In genomic region chr9:112917987-112918362, GRCh38 we compare ENCODE assay signal across 19 cellular contexts. TPM values are rescaled to one million over a fixed set of nuclear protein-coding genes. Genes with fewer than 3 reads are reported as not detected.
A peak's percentile ranks its signal among the peaks of the same experiment; 100 is the strongest.
DNase-seq lines count a peak whose midpoint lies in the region; FAIRE-seq and TF ChIP-seq lines count a peak whose summit lies in the region.
"Had no signal": no experiment of that assay in that cellular context is flagged by ENCODE, and none has a peak within 500 bp of the region (broad histone marks: within the 10 kb centered on the region; RNA-seq: fewer than 3 reads in every experiment).

No MANE protein-coding gene starts in this region.

- no peak for TF ChIP-seq CTCF in Calu3 (IDR thresholded peaks at IDR 0.05; ENCODE audit: unreplicated experiment)
- no peak for TF ChIP-seq CTCF in Peyer's patch (IDR thresholded peaks at IDR 0.05)
- TF ChIP-seq CTCF in keratinocyte (optimal IDR thresholded peaks at IDR 0.05 in 1 of 3, IDR thresholded peaks at IDR 0.05 in 1 of 3, conservative IDR thresholded peaks at IDR 0.05 in 1 of 3; ENCODE audit: extremely low read depth in 1 of 3, insufficient read depth in 2 of 3, low read length in 3 of 3): no peak
- no peak for TF ChIP-seq CTCF in stomach (IDR thresholded peaks at IDR 0.05)
- TF ChIP-seq CTCF in chondrocyte (IDR thresholded peaks at IDR 0.05): no peak

- H3K4me3 Mint-ChIP-seq in Calu3 (ENCODE audit: low read depth, unreplicated experiment) (peak overlapping the region; percentile 24), chondrocyte (ENCODE audit: unreplicated experiment) (no peak overlapping the region)
- H3K4me3 Mint-ChIP-seq: CD8-positive, alpha-beta memory T cell; GM23338 had no signal

- H3K4me1 ChIP-seq in Peyer's patch: peaks cover 0 to 3% (median 0%) of the 10 kb centered on the region in 4 donors
- H3K4me1 ChIP-seq in keratinocyte (ENCODE audit: control insufficient read depth, extremely low read depth, insufficient read depth, low read length): peaks cover 13% of the 10 kb centered on the region
- peaks cover 0 to 8% (median 0%) of the 10 kb centered on the region in 4 donors for H3K4me1 ChIP-seq in stomach
- H3K4me1 ChIP-seq: BLaER1 had no signal

- TF ChIP-seq POLR2A in Peyer's patch (IDR thresholded peaks at IDR 0.05) (no peak), stomach (IDR thresholded peaks at IDR 0.05) (no peak)

- H3K9ac ChIP-seq in keratinocyte (ENCODE audit: control insufficient read depth, extremely low read depth, insufficient read depth, low read length): no peak overlapping the region
- H3K9ac ChIP-seq: BLaER1 had no signal

- peaks cover 9% of the 10 kb centered on the region for H3K36me3 Mint-ChIP-seq in Calu3 (ENCODE audit: insufficient read depth, unreplicated experiment)
- no peaks in the 10 kb centered on the region for H3K36me3 Mint-ChIP-seq in chondrocyte (ENCODE audit: low read depth)
- H3K36me3 Mint-ChIP-seq: CD8-positive, alpha-beta memory T cell had no signal

- no peaks in the 10 kb centered on the region for H3K27me3 ChIP-seq in Peyer's patch
- no peaks in the 10 kb centered on the region for H3K27me3 ChIP-seq in keratinocyte (ENCODE audit: control insufficient read depth, extremely low read depth, insufficient read depth, low read length)
- no peaks in the 10 kb centered on the region for H3K27me3 ChIP-seq in stomach
- H3K27me3 ChIP-seq: BLaER1 had no signal

- H2AFZ ChIP-seq in keratinocyte (ENCODE audit: control insufficient read depth, low read length): no peak overlapping the region
- H2AFZ ChIP-seq: GM23338 had no signal

- BruUV-seq in Calu3 (replicated peaks; lab: Mats Ljungman, UMichigan): no TSS peak

- DNase-seq in Calu3 (no peak), Peyer's patch (no peak), keratinocyte (ENCODE audit: low read depth, low spot score) (no peak), stomach (no peak), NCI-H345 (lab: John Stamatoyannopoulos, UW) (no peak), hippocampal formation (lab: John Stamatoyannopoulos, UW) (no peak), chondrocyte (ENCODE audit: low spot score) (no peak)
- DNase-seq: 8988T; AML-193; CD8-positive, alpha-beta memory T cell; DMS 273 treated with DMSO at 0.1 percent for 48 hours; DMS79; H7 had no signal

- no peaks in the 10 kb centered on the region for H3K27me3 Mint-ChIP-seq in Calu3 (ENCODE audit: unreplicated experiment)
- H3K27me3 Mint-ChIP-seq in chondrocyte (ENCODE audit: low read depth): peaks cover 32% of the 10 kb centered on the region

- FAIRE-seq in keratinocyte (lab: Jason Lieb, UNC): no peak
- FAIRE-seq: GM12878, GM18507 had no signal

- TF ChIP-seq EP300 in stomach (IDR thresholded peaks at IDR 0.05): no peak

- H3K9me1 ChIP-seq in keratinocyte (ENCODE audit: control insufficient read depth, extremely low read depth, insufficient read depth, low read length): no peaks in the 10 kb centered on the region

- dilution Hi-C loops in keratinocyte (cut with MboI; ENCODE audit: extremely low pct_ligation_motif_present, low sequenced_read_pairs): no loop called here

- peaks cover 12% of the 10 kb centered on the region for H3K4me1 Mint-ChIP-seq in Calu3 (ENCODE audit: low read depth, unreplicated experiment)
- no peaks in the 10 kb centered on the region for H3K4me1 Mint-ChIP-seq in chondrocyte (ENCODE audit: low read depth)
- H3K4me1 Mint-ChIP-seq: CD8-positive, alpha-beta memory T cell; GM23338 had no signal

- no peaks in the 10 kb centered on the region for H3K9me3 Mint-ChIP-seq in Calu3 (ENCODE audit: low read depth, unreplicated experiment)
- no peaks in the 10 kb centered on the region for H3K9me3 Mint-ChIP-seq in chondrocyte (ENCODE audit: low read depth)
- H3K9me3 Mint-ChIP-seq: CD8-positive, alpha-beta memory T cell; GM23338 had no signal

- CTCF ChIA-PET in Calu3 (lab: Charles Lee): interaction anchor here (0.6 to 1.1 kb wide), 3 partner anchors 15 to 303 kb away, joined by 3 to 5 read pairs (median 3); partner anchors contain the start of genes FKBP15 and SLC31A1

- H3K27ac ChIP-seq in Peyer's patch (peak overlapping the region in 3 of 4 donors; percentile 10 to 84 (median 47)), keratinocyte (ENCODE audit: control insufficient read depth, insufficient read depth, low read length) (no peak overlapping the region), stomach (peak overlapping the region in 3 of 5 donors; percentile 47 to 65 (median 51))
- H3K27ac ChIP-seq: BLaER1 had no signal

- H4K20me1 ChIP-seq in keratinocyte (ENCODE audit: control insufficient read depth, extremely low read depth, insufficient read depth, low read length): no peaks in the 10 kb centered on the region
- H4K20me1 ChIP-seq: BLaER1 had no signal

- no peaks in the 10 kb centered on the region for H3K36me3 ChIP-seq in Peyer's patch
- H3K36me3 ChIP-seq in keratinocyte (ENCODE audit: control insufficient read depth in 2 of 2, extremely low read depth in 1 of 2, insufficient read depth in 2 of 2, low read length in 2 of 2): no peaks in the 10 kb centered on the region
- H3K36me3 ChIP-seq in stomach: no peaks in the 10 kb centered on the region
- H3K36me3 ChIP-seq: BLaER1 had no signal

- 19 to 43% (median 33%) methylated on average over 1 of the region's 1 CpG for WGBS in stomach, 5 donors

- H3K27ac Mint-ChIP-seq in Calu3 (ENCODE audit: unreplicated experiment) (peak overlapping the region; percentile 33), chondrocyte (ENCODE audit: unreplicated experiment) (no peak overlapping the region)
- H3K27ac Mint-ChIP-seq: CD8-positive, alpha-beta memory T cell; GM23338 had no signal

- H3K4me3 ChIP-seq in Peyer's patch (no peak overlapping the region), keratinocyte (ENCODE audit: control insufficient read depth in 2 of 3, extremely low read depth in 1 of 3, insufficient read depth in 2 of 3, low read depth in 1 of 3, low read length in 3 of 3) (no peak overlapping the region), stomach (no peak overlapping the region)
- H3K4me3 ChIP-seq: BLaER1, GM12878, GM23338 had no signal

- no peaks in the 10 kb centered on the region for H3K79me2 ChIP-seq in keratinocyte (ENCODE audit: control insufficient read depth, insufficient read depth, low read length)

- intact Hi-C loops in Calu3 (cut with micrococcal nuclease; ENCODE audit: unreplicated experiment) (no loop called here), stomach (cut with DNase I; ENCODE audit: low total_unique reads) (no loop called here)

- H3K9me3 ChIP-seq in Peyer's patch (no peaks in the 10 kb centered on the region), keratinocyte (ENCODE audit: control insufficient read depth, low read depth, low read length) (no peaks in the 10 kb centered on the region), stomach (no peaks in the 10 kb centered on the region)
- H3K9me3 ChIP-seq: BLaER1 had no signal

- H3K4me2 ChIP-seq in keratinocyte (ENCODE audit: control insufficient read depth, extremely low read depth, insufficient read depth, low read depth, low read length): peak overlapping the region; percentile 8
- H3K4me2 ChIP-seq: BLaER1, GM23338 had no signal

RNA-seq across cellular contexts. Expression of gene SLC46A2, which starts 27.3 kb away (rescaled TPM):
- total RNA-seq in Calu3 (2022) (not detected in 2 replicates), Peyer's patch (not detected), stomach (not detected), chondrocyte (not detected in 3 replicates)
- polyA plus RNA-seq in keratinocyte (not detected in 3 replicates), stomach (under 1 TPM in 1 of 3 donors, not detected in 2; 0.20 TPM)
- 0.69 TPM for polyA plus RNA-seq in keratinocyte (2011; ENCODE audit: low read depth)
- not detected in 2 replicates for polyA plus RNA-seq in keratinocyte (2011; cell fraction: cytosol; rRNA removed)
- polyA plus RNA-seq in keratinocyte (2011; cell fraction: nucleus; rRNA removed): not detected in 2 replicates
- 2.6 TPM in 1 of 2 replicates, not detected in the other for polyA plus RNA-seq in keratinocyte (2012; ENCODE audit: low replicate concordance)
- polyA minus RNA-seq in keratinocyte: not detected in 3 replicates
- not detected for polyA minus RNA-seq in keratinocyte (2011; cell fraction: cytosol; rRNA and poly(A)+ RNA removed)
- polyA minus RNA-seq in keratinocyte (2011; cell fraction: nucleus; rRNA and poly(A)+ RNA removed): not detected in 2 replicates
- total RNA-seq: CD8-positive, alpha-beta memory T cell; G401; GM12878; GM23338; H7; HT1080 had no signal
- polyA plus RNA-seq: CD8-positive, alpha-beta memory T cell; GM12878 had no signal
